Comparison of ENCODE assay signal across 8 cellular contexts in the genomic region with DNA sequence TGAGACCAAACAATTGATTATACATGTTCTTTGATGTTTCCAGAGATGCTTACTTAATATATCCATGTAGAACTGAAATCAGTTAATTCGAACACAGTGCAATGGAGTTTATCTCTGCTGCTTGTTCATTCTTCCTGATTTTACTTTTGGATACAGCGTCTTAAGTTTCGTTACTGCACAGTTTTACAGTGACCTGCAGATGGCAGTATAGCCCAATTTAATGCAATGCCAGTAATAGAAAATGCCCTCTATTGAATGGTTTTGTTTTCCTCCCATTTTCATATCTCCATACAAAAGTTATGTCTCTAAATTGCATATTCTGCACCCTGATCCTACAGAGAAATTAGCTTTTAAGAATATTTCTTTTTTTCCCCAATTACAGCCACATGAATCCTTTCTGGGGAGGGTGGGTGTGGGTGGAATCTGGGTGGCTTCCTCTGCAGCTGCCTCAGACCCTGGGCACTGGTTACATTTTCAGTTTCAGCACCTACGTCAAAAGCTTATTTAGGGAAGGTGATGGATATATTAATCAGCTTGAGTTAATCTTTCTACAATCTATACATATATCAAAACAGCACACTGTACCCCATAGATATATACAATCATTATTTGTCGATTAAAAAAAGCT.
A peak's percentile ranks its signal among the peaks of the same experiment; 100 is the strongest.
DNase-seq lines count a peak whose midpoint lies in the region; ATAC-seq and TF ChIP-seq lines count a peak whose summit lies in the region.

No MANE protein-coding gene starts in this region.

- H3K27me3 ChIP-seq in PC-9 (ENCODE audit: insufficient read depth, low read depth) (no peaks in the 10 kb centered on the region), ascending aorta (no peaks in the 10 kb centered on the region)

- intact Hi-C loops in PC-9 (cut with micrococcal nuclease; ENCODE audit: unreplicated experiment): loop anchor here (2.0 kb wide), 1 partner anchor 209 kb away; no protein-coding TSS in a partner anchor
- intact Hi-C loops in ascending aorta (cut with DNase I): loop anchor here (1.0 kb wide), 1 partner anchor 209 kb away; no protein-coding TSS in a partner anchor

- H3K27ac Mint-ChIP-seq in stimulated activated naive B cell treated with anti-CD40 and anti-IgM and Interleukin-4, amounts not matched to agents 10 μg/mL and 1 μg/mL and 100 μg/mL, for 72 hours: no peak overlapping the region

- peak; percentile 77 for DNase-seq in CD1c-positive myeloid dendritic cell (ENCODE audit: extremely low spot score)
- peak; percentile 52 for DNase-seq in GM13977 (ENCODE audit: low spot score)
- no peak for DNase-seq in PC-9
- no peak for DNase-seq in ascending aorta (ENCODE audit: low spot score in 2 of 2)
- DNase-seq in iPS-NIHi7 (ENCODE audit: extremely low spot score): peak; percentile 56
- no peak for DNase-seq in stimulated activated naive B cell treated with anti-CD40 and anti-IgM and Interleukin-4, amounts not matched to agents 10 μg/mL and 1 μg/mL and 100 μg/mL, for 72 hours
- DNase-seq in ecto neural progenitor cell (ENCODE audit: low spot score): no peak

- POLR2A ChIA-PET in PC-9 (lab: Charles Lee; ENCODE audit: unreplicated experiment): no interaction called here

- H3K9me3 Mint-ChIP-seq in stimulated activated naive B cell treated with anti-CD40 and anti-IgM and Interleukin-4, amounts not matched to agents 10 μg/mL and 1 μg/mL and 100 μg/mL, for 72 hours: no peaks in the 10 kb centered on the region

- TF ChIP-seq CTCF in GM13977 (IDR thresholded peaks at IDR 0.05; ENCODE audit: extremely low read depth, insufficient read depth, missing control alignments) (peak; percentile 83), PC-9 (conservative IDR thresholded peaks at IDR 0.05) (peak; percentile 82), ascending aorta (IDR thresholded peaks at IDR 0.05) (peak; percentile 39 to 60 (median 45))

- H3K9me3 ChIP-seq in PC-9 (ENCODE audit: insufficient read depth, low read depth) (no peaks in the 10 kb centered on the region), ascending aorta (no peaks in the 10 kb centered on the region)

- no peaks in the 10 kb centered on the region for H4K20me1 ChIP-seq in PC-9 (ENCODE audit: insufficient read depth)

- no peaks in the 10 kb centered on the region for H3K36me3 Mint-ChIP-seq in stimulated activated naive B cell treated with anti-CD40 and anti-IgM and Interleukin-4, amounts not matched to agents 10 μg/mL and 1 μg/mL and 100 μg/mL, for 72 hours

- in situ Hi-C loops in GM13977 (cut with MboI; ENCODE audit: low pct_unique_long_range_greater_than_20kb, low sequenced_read_pairs, unreplicated experiment): loop anchor here (25.0 kb wide), 2 partner anchors 213 to 313 kb away; no protein-coding TSS in a partner anchor

- H3F3A ChIP-seq in PC-9 (ENCODE audit: insufficient read depth, low read depth): no peaks in the 10 kb centered on the region

- H3K4me1 ChIP-seq in PC-9 (replicated peaks; ENCODE audit: insufficient read depth) (no peaks in the 10 kb centered on the region), ascending aorta (no peaks in the 10 kb centered on the region)

- peak; percentile 64 for ATAC-seq in HG03442 (IDR thresholded peaks at IDR 0.05; ENCODE audit: unreplicated experiment)
- ATAC-seq in stimulated activated naive B cell treated with anti-CD40 and anti-IgM and Interleukin-4, amounts not matched to agents 10 μg/mL and 1 μg/mL and 100 μg/mL, for 72 hours (replicated peaks): peak; percentile 75 to 76

- H3K4me2 ChIP-seq in PC-9: no peak overlapping the region

- H3K9me2 ChIP-seq in PC-9 (ENCODE audit: insufficient read depth): no peaks in the 10 kb centered on the region

- H3K27ac ChIP-seq in PC-9 (no peak overlapping the region), ascending aorta (no peak overlapping the region)

- H3K79me2 ChIP-seq in PC-9 (ENCODE audit: low read depth): no peaks in the 10 kb centered on the region

- no peak overlapping the region for H3K4me3 ChIP-seq in PC-9
- H3K4me3 ChIP-seq in ascending aorta: no peak overlapping the region

- no TSS peak for BruUV-seq in PC-9 (replicated peaks; lab: Mats Ljungman, UMichigan)

- CTCF ChIA-PET in PC-9 (lab: Charles Lee): interaction anchor here (0.5 to 1.2 kb wide), 2 partner anchors 193 to 323 kb away, joined by 3 to 6 read pairs; no protein-coding TSS in a partner anchor

- H3K36me3 ChIP-seq in PC-9 (ENCODE audit: low read depth) (no peaks in the 10 kb centered on the region), ascending aorta (no peaks in the 10 kb centered on the region)

- H3K27me3 Mint-ChIP-seq in stimulated activated naive B cell treated with anti-CD40 and anti-IgM and Interleukin-4, amounts not matched to agents 10 μg/mL and 1 μg/mL and 100 μg/mL, for 72 hours: peaks cover 13 to 15% of the 10 kb centered on the region in 2 donors

- H2AFZ ChIP-seq in PC-9: no peak overlapping the region

- H3K4me3 Mint-ChIP-seq in stimulated activated naive B cell treated with anti-CD40 and anti-IgM and Interleukin-4, amounts not matched to agents 10 μg/mL and 1 μg/mL and 100 μg/mL, for 72 hours: peak overlapping the region in 1 of 2 donors; percentile 25

- H3K4me1 Mint-ChIP-seq in stimulated activated naive B cell treated with anti-CD40 and anti-IgM and Interleukin-4, amounts not matched to agents 10 μg/mL and 1 μg/mL and 100 μg/mL, for 72 hours: peaks cover 4 to 10% of the 10 kb centered on the region in 2 donors

Comparison
In these comparisons a context has a peak if more than half of its experiments do, and no peak if none do; other contexts are left out.
1. DNase-seq: peak in CD1c-positive myeloid dendritic cell (single experiment), GM13977 (single experiment) and iPS-NIHi7 (single experiment); none in PC-9 (0 of 2), ascending aorta (0 of 2), stimulated activated naive B cell treated with anti-CD40 and anti-IgM and Interleukin-4, amounts not matched to agents 10 μg/mL and 1 μg/mL and 100 μg/mL, for 72 hours (single experiment) and ecto neural progenitor cell (single experiment).
2. Peak in every context shown above with its lines, with median percentiles within 50 percentile points of each other: CTCF ChIP-seq.